In the genomic region with DNA sequence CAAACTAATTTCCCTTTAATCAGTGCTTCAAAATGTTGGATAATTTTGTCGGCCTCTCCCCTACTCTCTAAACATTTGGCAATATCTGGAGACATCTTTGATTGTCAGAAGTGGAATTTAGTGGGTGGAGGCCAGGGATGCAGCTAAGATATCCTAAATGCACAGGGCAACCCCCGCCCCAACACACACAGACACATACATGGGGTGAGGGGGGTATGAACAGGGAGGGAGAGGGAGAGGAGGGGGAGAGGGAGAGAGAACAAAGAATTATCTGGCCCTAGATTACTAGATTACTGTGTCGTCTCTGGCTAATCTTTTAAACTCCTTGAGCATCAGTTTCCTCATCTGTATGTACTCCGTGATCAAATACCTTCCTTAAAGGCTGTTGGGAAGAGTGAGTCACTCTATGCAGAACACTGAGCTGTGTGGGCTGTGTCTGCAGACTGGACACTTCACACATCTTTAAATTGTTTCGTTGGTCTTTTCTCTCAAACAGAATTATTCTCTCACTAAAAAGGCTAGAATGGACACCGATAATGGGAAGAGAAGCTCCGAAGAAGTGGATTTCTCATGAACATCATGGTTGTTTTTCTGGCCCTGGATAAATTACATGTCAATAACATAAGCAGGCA, we compare ENCODE assay signal across 8 cellular contexts. TPM values are rescaled to one million over a fixed set of nuclear protein-coding genes. Genes with fewer than 3 reads are reported as not detected.
DNase-seq lines count a peak whose midpoint lies in the region; ATAC-seq and TF ChIP-seq lines count a peak whose summit lies in the region.

No MANE protein-coding gene starts in this region.

- intact Hi-C loops in dorsolateral prefrontal cortex (cut with DNase I) = loop anchor here in 1 of 2 donors (5.0 to 10.0 kb wide), 3 partner anchors 37 to 79 kb away; a partner anchor contains a TSS

- peaks cover 75% of the 10 kb centered on the region for H3K4me1 ChIP-seq in CD4-positive, CD25-positive, alpha-beta regulatory T cell (ENCODE audit: control insufficient read depth, insufficient read depth, low read length, poor library complexity, severe bottlenecking)
- peaks cover 39% of the 10 kb centered on the region for H3K4me1 ChIP-seq in OCI-LY1 (ENCODE audit: insufficient read depth, low read length, severe bottlenecking)

- H3K4me1 Mint-ChIP-seq in CD4-positive, CD25-positive, alpha-beta regulatory T cell = peaks cover 17 to 80% (median 63%) of the 10 kb centered on the region in 4 donors
- peaks cover 29% of the 10 kb centered on the region for H3K4me1 Mint-ChIP-seq in nephron

- no peak for DNase-seq in CD4-positive, CD25-positive, alpha-beta regulatory T cell
- DNase-seq in dorsolateral prefrontal cortex = no peak
- DNase-seq in KG1 (lab: John Stamatoyannopoulos, UW) = no peak

- no peaks in the 10 kb centered on the region for H3F3A ChIP-seq in OCI-LY1 (ENCODE audit: insufficient read depth, low read length)

- H4K20me1 ChIP-seq in OCI-LY1 (ENCODE audit: insufficient read depth, low read length) = no peaks in the 10 kb centered on the region

- peaks cover 1% of the 10 kb centered on the region for H3K27me3 Mint-ChIP-seq in CD4-positive, CD25-positive, alpha-beta regulatory T cell
- no peaks in the 10 kb centered on the region for H3K27me3 Mint-ChIP-seq in nephron (ENCODE audit: low read depth)

- H3K9me3 ChIP-seq in CD4-positive, CD25-positive, alpha-beta regulatory T cell (ENCODE audit: control insufficient read depth in 2 of 2, low read length in 2 of 2) = no peaks in the 10 kb centered on the region
- no peaks in the 10 kb centered on the region for H3K9me3 ChIP-seq in OCI-LY1 (ENCODE audit: low read length)

- peak overlapping the region; percentile 92 for H3K4me3 ChIP-seq in CD4-positive, CD25-positive, alpha-beta regulatory T cell (ENCODE audit: low read depth, low read length)
- H3K4me3 ChIP-seq in OCI-LY1 (ENCODE audit: low read depth, low read length, poor library complexity, severe bottlenecking) (peak overlapping the region; percentile 75), dorsolateral prefrontal cortex (peak overlapping the region in 55 of 59 donors; percentile 5 to 100 (median 92))

- H3K9me2 ChIP-seq in OCI-LY1 (ENCODE audit: low read depth, low read length) = no peaks in the 10 kb centered on the region

- H3K79me2 ChIP-seq in OCI-LY1 (ENCODE audit: insufficient read depth, low read length) = no peaks in the 10 kb centered on the region

- no peak overlapping the region for H2AFZ ChIP-seq in OCI-LY1 (ENCODE audit: low read length)

- H3K9ac ChIP-seq in OCI-LY1 (ENCODE audit: low read length) = no peak overlapping the region

- H3K36me3 Mint-ChIP-seq in CD4-positive, CD25-positive, alpha-beta regulatory T cell = peaks cover 29% of the 10 kb centered on the region
- peaks cover 22% of the 10 kb centered on the region for H3K36me3 Mint-ChIP-seq in nephron (ENCODE audit: low read depth)

- peak overlapping the region; percentile 95 to 100 (median 96) for H3K4me3 Mint-ChIP-seq in CD4-positive, CD25-positive, alpha-beta regulatory T cell
- peak overlapping the region; percentile 18 to 97 (median 95) for H3K4me3 Mint-ChIP-seq in nephron

- H3K36me3 ChIP-seq in CD4-positive, CD25-positive, alpha-beta regulatory T cell (ENCODE audit: control insufficient read depth, insufficient read depth, low read length) = peaks cover 15% of the 10 kb centered on the region
- H3K36me3 ChIP-seq in OCI-LY1 (ENCODE audit: insufficient read depth, low read length) = peaks cover 8% of the 10 kb centered on the region; the same call in 1 of the 2 replicates

- peak overlapping the region; percentile 68 for H3K4me2 ChIP-seq in OCI-LY1 (ENCODE audit: low read length)

- no peaks in the 10 kb centered on the region for H3K27me3 ChIP-seq in CD4-positive, CD25-positive, alpha-beta regulatory T cell (ENCODE audit: control insufficient read depth, insufficient read depth, low read length)
- H3K27me3 ChIP-seq in OCI-LY1 (ENCODE audit: insufficient read depth, low read length) (no peaks in the 10 kb centered on the region), dorsolateral prefrontal cortex (no peaks in the 10 kb centered on the region)

- no peak for ATAC-seq in CD4-positive, CD25-positive, alpha-beta regulatory T cell (ENCODE audit: low read depth in 2 of 2)
- ATAC-seq in GM19351 (IDR thresholded peaks at IDR 0.05; ENCODE audit: unreplicated experiment) = no peak
- ATAC-seq in GM21576 (IDR thresholded peaks at IDR 0.05; ENCODE audit: unreplicated experiment) = no peak
- no peak for ATAC-seq in GM18517 (IDR thresholded peaks at IDR 0.05; ENCODE audit: unreplicated experiment)

- peak overlapping the region; percentile 96 for H3K27ac ChIP-seq in CD4-positive, CD25-positive, alpha-beta regulatory T cell (ENCODE audit: insufficient read depth, low read length, poor library complexity, severe bottlenecking)
- H3K27ac ChIP-seq in OCI-LY1 (ENCODE audit: low read depth, low read length, poor library complexity, severe bottlenecking) (no peak overlapping the region), dorsolateral prefrontal cortex (peak overlapping the region in 44 of 59 donors; percentile 5 to 97 (median 91))

- H3K9me3 Mint-ChIP-seq in CD4-positive, CD25-positive, alpha-beta regulatory T cell = peaks cover 0 to 2% (median 0%) of the 10 kb centered on the region in 7 donors
- no peaks in the 10 kb centered on the region for H3K9me3 Mint-ChIP-seq in nephron

- TF ChIP-seq CTCF in OCI-LY1 (IDR thresholded peaks at IDR 0.05; ENCODE audit: low read length) (no peak), dorsolateral prefrontal cortex (IDR thresholded peaks at IDR 0.05 in 54 of 56, conservative IDR thresholded peaks at IDR 0.05 in 2 of 56; ENCODE audit: low read depth in 1 of 56, partially characterized antibody in 56 of 56) (no peak), nephron (IDR thresholded peaks at IDR 0.05; ENCODE audit: unreplicated experiment in 3 of 3) (no peak)

- peak overlapping the region; percentile 97 to 99 (median 98) for H3K27ac Mint-ChIP-seq in CD4-positive, CD25-positive, alpha-beta regulatory T cell
- H3K27ac Mint-ChIP-seq in nephron = peak overlapping the region in 1 of 3 experiments; percentile 15

RNA-seq across cellular contexts. Expression of a gene that starts 2.9 kb away (rescaled TPM):
- total RNA-seq in CD4-positive, CD25-positive, alpha-beta regulatory T cell = 221 TPM
- polyA plus RNA-seq in CD4-positive, CD25-positive, alpha-beta regulatory T cell = 10 to 100 TPM; 84.4 to 97.3 (median 90.9) TPM
- total RNA-seq in dorsolateral prefrontal cortex = 10 to 100 TPM; 30.6 to 66.5 (median 47.5) TPM

RNA-seq across cellular contexts. Expression of a gene that starts 52.9 kb away (rescaled TPM):
- total RNA-seq in CD4-positive, CD25-positive, alpha-beta regulatory T cell = 63.8 TPM
- polyA plus RNA-seq in CD4-positive, CD25-positive, alpha-beta regulatory T cell = 10 to 100 TPM; 68.6 to 76.2 (median 69.4) TPM
- 10 to 100 TPM; 17.6 to 47.8 (median 29.3) TPM for total RNA-seq in dorsolateral prefrontal cortex
